In genomic region chr3:144033235-144033579, GRCh38 we compare ENCODE assay signal across 21 cellular contexts.
A peak's percentile ranks its signal among the peaks of the same experiment; 100 is the strongest.
DNase-seq lines count a peak whose midpoint lies in the region; FAIRE-seq and TF ChIP-seq lines count a peak whose summit lies in the region.
"Had no signal": no experiment of that assay in that cellular context is flagged by ENCODE, and none has a peak within 500 bp of the region (broad histone marks: within the 10 kb centered on the region; RNA-seq: fewer than 3 reads in every experiment).

No MANE protein-coding gene starts in this region.

- DNase-seq in GM18507 (ENCODE audit: extremely low spot score, insufficient read length, low read depth) (no peak), left kidney (ENCODE audit: low read depth, low spot score) (peak; percentile 44), NCI-H1105 (lab: John Stamatoyannopoulos, UW) (no peak), kidney (no peak)
- DNase-seq in activated T-cell treated with anti-CD3 and anti-CD28 coated beads, Interleukin-2, amount 50 U/mL, for 48 hours, result no peak
- DNase-seq: ACHN; CD4-positive, alpha-beta T cell; DMS79 treated with DMSO at 0.1 percent for 48 hours; GDM1; MG63; NCI-H1417; NCI-H2029; NCI-H2171 treated with DMSO at 0.1 percent for 48 hours; NCI-H774; OCI-M1; RPMI8226 had no signal

- H3K9me3 ChIP-seq in kidney (ENCODE audit: control insufficient read depth in 1 of 2, low read length in 2 of 2), result no peaks in the 10 kb centered on the region
- H3K9me3 ChIP-seq: MG63 had no signal

- H3K27ac ChIP-seq in angular gyrus (ENCODE audit: low read depth, low read length) (peak overlapping the region; percentile 93), temporal lobe (ENCODE audit: low read depth, low read length) (peak overlapping the region; percentile 96), kidney (ENCODE audit: low read depth in 2 of 2, low read length in 2 of 2) (no peak overlapping the region)

- H3K9ac ChIP-seq in kidney (ENCODE audit: low read length in 2 of 2), result no peak overlapping the region

- intact Hi-C loops in kidney (cut with DNase I), result no loop called here

- H3K36me3 ChIP-seq in kidney (ENCODE audit: control insufficient read depth in 1 of 2, insufficient read depth in 2 of 2, low read length in 2 of 2), result no peaks in the 10 kb centered on the region
- H3K36me3 ChIP-seq: MG63 had no signal

- FAIRE-seq in GM18507 (lab: Jason Lieb, UNC), result peak; percentile 54
- no peak for FAIRE-seq in kidney (lab: Jason Lieb, UNC)
- FAIRE-seq: D721Med, H54, K562 had no signal

- no peak for TF ChIP-seq CTCF in kidney (IDR thresholded peaks at IDR 0.05; ENCODE audit: borderline replicate concordance, extremely low read depth, insufficient read depth)

- no peaks in the 10 kb centered on the region for H3K4me1 ChIP-seq in kidney (ENCODE audit: control insufficient read depth in 1 of 2, insufficient read depth in 1 of 2, low read depth in 1 of 2, low read length in 2 of 2)

- no peak overlapping the region for H3K4me3 ChIP-seq in kidney (ENCODE audit: low read length in 2 of 2)
- H3K4me3 ChIP-seq: K562 had no signal

Comparison
In these comparisons a context has a peak if more than half of its experiments do, and no peak if none do; other contexts are left out.
1. H3K27ac ChIP-seq: peak in angular gyrus (single experiment) and temporal lobe (single experiment); none in kidney (0 of 2).